In genomic region chr20:48777821-48778220, GRCh38 we compare ENCODE assay signal across 21 cellular contexts. TPM values are rescaled to one million over a fixed set of nuclear protein-coding genes. Genes with fewer than 3 reads are reported as not detected.
DNase-seq lines count a peak whose midpoint lies in the region; ATAC-seq, FAIRE-seq and TF ChIP-seq lines count a peak whose summit lies in the region.
"Had no signal": no experiment of that assay in that cellular context is flagged by ENCODE, and none has a peak within 500 bp of the region (broad histone marks: within the 10 kb centered on the region; RNA-seq: fewer than 3 reads in every experiment).

No MANE protein-coding gene starts in this region.

- H3K4me2 ChIP-seq in HepG2 (ENCODE audit: low read depth, low read length) = no peak overlapping the region
- H3K4me2 ChIP-seq: A549, BLaER1 had no signal

- H2AFZ ChIP-seq in HepG2 (ENCODE audit: low read length) = no peak overlapping the region

- POLR2A ChIA-PET in HepG2 (lab: Yijun Ruan, JAX) = no interaction called here

- H3K36me3 ChIP-seq in HepG2 (replicated peaks in 1 of 2; ENCODE audit: control insufficient read depth in 1 of 2, insufficient read depth in 2 of 2, low read length in 2 of 2) = no peaks in the 10 kb centered on the region
- H3K36me3 ChIP-seq in right lobe of liver = no peaks in the 10 kb centered on the region
- H3K36me3 ChIP-seq: BLaER1, HAP-1 had no signal

- no peaks in the 10 kb centered on the region for H3K79me2 ChIP-seq in HepG2 (ENCODE audit: insufficient read depth, low read length)

- peaks cover 55% of the 10 kb centered on the region for H3K4me1 Mint-ChIP-seq in activated T-helper 17 cell treated with anti-CD3 and anti-CD28 coated beads, Interleukin-2, amount 50 U/mL, for 72 hours
- H3K4me1 Mint-ChIP-seq in memory B cell = peaks cover 53% of the 10 kb centered on the region

- DNase-seq in HepG2 (ENCODE audit: low spot score) = no peak
- DNase-seq in right lobe of liver = no peak
- DNase-seq in memory B cell (ENCODE audit: low spot score in 2 of 2) = no peak
- DNase-seq in GF-D8 (lab: John Stamatoyannopoulos, UW) = no peak
- no peak for DNase-seq in HPDE6-E6E7 (ENCODE audit: extremely low spot score)
- DNase-seq in NCI-H2081 treated with DMSO at 0.1 percent for 48 hours (lab: John Stamatoyannopoulos, UW) = no peak
- DNase-seq: DMS 273 treated with DMSO at 0.1 percent for 48 hours, DND-41, KG1, NCI-H1417, NCI-H187, NCI-H2227 treated with DMSO at 0.1 percent for 48 hours, NCI-H510A treated with DMSO at 0.1 percent for 48 hours, NCI-H774 had no signal

- H3K9ac ChIP-seq in HepG2 (ENCODE audit: insufficient read depth, low read depth, low read length) = no peak overlapping the region
- H3K9ac ChIP-seq: BLaER1 had no signal

- no peak for FAIRE-seq in HepG2 (lab: Jason Lieb, UNC)
- FAIRE-seq: A549, RCC 7860 had no signal

- H3K4me1 ChIP-seq in HepG2 (ENCODE audit: insufficient read depth, low read length) (no peaks in the 10 kb centered on the region), right lobe of liver (no peaks in the 10 kb centered on the region)
- H3K4me1 ChIP-seq: A549 had no signal

- TF ChIP-seq POLR2A in HepG2 (IDR thresholded peaks at IDR 0.05; ENCODE audit: insufficient read depth in 1 of 2, low read depth in 2 of 2, low read length in 2 of 2) (no peak), right lobe of liver (IDR thresholded peaks at IDR 0.05) (no peak)

- intact Hi-C loops in HepG2 (cut with micrococcal nuclease; ENCODE audit: unreplicated experiment) = no loop called here
- intact Hi-C loops in right lobe of liver (cut with DNase I) = no loop called here

- H3K4me3 ChIP-seq in HepG2 (replicated peaks in 1 of 3; ENCODE audit: insufficient read depth in 1 of 3, low read depth in 2 of 3, low read length in 3 of 3) (no peak overlapping the region), right lobe of liver (no peak overlapping the region)
- H3K4me3 ChIP-seq: A549, BLaER1, HAP-1 had no signal

- BruUV-seq in HepG2 (replicated peaks; lab: Mats Ljungman, UMichigan) = no TSS peak

- H3K27ac ChIP-seq in HepG2 (ENCODE audit: extremely low read length, insufficient read depth, low read length) (no peak overlapping the region), right lobe of liver (no peak overlapping the region)
- H3K27ac ChIP-seq: A549, BLaER1 had no signal

- peak overlapping the region; percentile 57 for H3K4me3 Mint-ChIP-seq in activated T-helper 17 cell treated with anti-CD3 and anti-CD28 coated beads, Interleukin-2, amount 50 U/mL, for 72 hours
- H3K4me3 Mint-ChIP-seq in memory B cell = peak overlapping the region; percentile 14

- TF ChIP-seq EP300 in HepG2 (IDR thresholded peaks at IDR 0.05; ENCODE audit: low read depth in 2 of 2, low read length in 2 of 2) (no peak), HepG2 (CRISPR knock-in tag; IDR thresholded peaks at IDR 0.05; ENCODE audit: borderline replicate concordance) (no peak)

- no peak for TF ChIP-seq RAD21 in HepG2 (CRISPR knock-in tag; IDR thresholded peaks at IDR 0.05)

- H3K27me3 ChIP-seq in HepG2 (ENCODE audit: control insufficient read depth in 1 of 2, insufficient read depth in 2 of 2, low read length in 2 of 2) (peaks cover 2 to 27% of the 10 kb centered on the region in 2 experiments; a peak in 2 of 5 replicates), right lobe of liver (no peaks in the 10 kb centered on the region)
- H3K27me3 ChIP-seq: BLaER1 had no signal

- in situ Hi-C loops in HepG2 (cut with HindIII; ENCODE audit: extremely low pct_ligation_motif_present, low pct_unique_long_range_greater_than_20kb) = no loop called here

- ATAC-seq in HepG2 (no peak), right lobe of liver (no peak), memory B cell (ENCODE audit: low read depth) (no peak), HG03280 (IDR thresholded peaks at IDR 0.05; ENCODE audit: unreplicated experiment) (no peak)
- no peak for ATAC-seq in activated T-helper 17 cell treated with anti-CD3 and anti-CD28 coated beads, Interleukin-2, amount 50 U/mL, for 72 hours (replicated peaks)
- ATAC-seq: A549, Right ventricle myocardium inferior had no signal

- no peaks in the 10 kb centered on the region for H3K27me3 Mint-ChIP-seq in activated T-helper 17 cell treated with anti-CD3 and anti-CD28 coated beads, Interleukin-2, amount 50 U/mL, for 72 hours
- no peaks in the 10 kb centered on the region for H3K27me3 Mint-ChIP-seq in memory B cell

- H3K36me3 Mint-ChIP-seq in activated T-helper 17 cell treated with anti-CD3 and anti-CD28 coated beads, Interleukin-2, amount 50 U/mL, for 72 hours (ENCODE audit: low read depth) = peaks cover 16% of the 10 kb centered on the region
- peaks cover 23% of the 10 kb centered on the region for H3K36me3 Mint-ChIP-seq in memory B cell

- H3K9me3 Mint-ChIP-seq in activated T-helper 17 cell treated with anti-CD3 and anti-CD28 coated beads, Interleukin-2, amount 50 U/mL, for 72 hours = no peaks in the 10 kb centered on the region
- H3K9me3 Mint-ChIP-seq in memory B cell = no peaks in the 10 kb centered on the region

- H4K20me1 ChIP-seq in HepG2 (ENCODE audit: insufficient read depth, low read length) = no peaks in the 10 kb centered on the region
- H4K20me1 ChIP-seq: BLaER1 had no signal

- CTCF ChIA-PET in HepG2 (lab: Yijun Ruan, JAX; ENCODE audit: low intra/inter-chr PET ratio, low total read pairs) = no interaction called here

- peak overlapping the region; percentile 88 for H3K27ac Mint-ChIP-seq in activated T-helper 17 cell treated with anti-CD3 and anti-CD28 coated beads, Interleukin-2, amount 50 U/mL, for 72 hours
- H3K27ac Mint-ChIP-seq in memory B cell = no peak overlapping the region

- H3K9me3 ChIP-seq in HepG2 (ENCODE audit: low read length) = no peaks in the 10 kb centered on the region
- no peaks in the 10 kb centered on the region for H3K9me3 ChIP-seq in right lobe of liver

- TF ChIP-seq CTCF in HepG2 (CRISPR knock-in tag; IDR thresholded peaks at IDR 0.05) = no peak
- TF ChIP-seq CTCF in right lobe of liver (IDR thresholded peaks at IDR 0.05) = no peak

- 29% methylated on average over 4 of the region's 4 CpGs for WGBS in HepG2 (ENCODE audit: low lambda C conversion rate)
- WGBS in right lobe of liver (ENCODE audit: insufficient coverage, low coverage, low lambda C conversion rate, missing lambda C conversion rate) = 83% methylated on average over 4 of the region's 4 CpGs

TF ChIP-seq in HepG2, 621 proteins besides CTCF, POLR2A, EP300 and RAD21:
- TF ChIP-seq THAP7 (CRISPR knock-in tag; IDR thresholded peaks at IDR 0.05) (no peak), ZNF484 (CRISPR knock-in tag; IDR thresholded peaks at IDR 0.05; ENCODE audit: borderline replicate concordance, low read depth) (no peak), ZNF180 (CRISPR knock-in tag; IDR thresholded peaks at IDR 0.05; ENCODE audit: borderline replicate concordance, low read depth) (peak; percentile 90; the same call in 1 of the 2 replicates)

RNA-seq across cellular contexts. Expression of gene PREX1, which starts 50.0 kb away (rescaled TPM):
- 0.02 and 0.06 TPM in 2 replicates for total RNA-seq in HepG2 (2016; rRNA removed; fragmentation: Illumina TruSeq; extraction: Trizol)
- under 0.01 TPM in 1 of 2 replicates, not detected in the other for total RNA-seq in HepG2 (2016; cell fraction: cytosol; rRNA removed; fragmentation: Illumina TruSeq; extraction: Trizol; ENCODE audit: low read depth)
- total RNA-seq in HepG2 (2016; cell fraction: insoluble cytoplasmic fraction; rRNA removed; fragmentation: Illumina TruSeq; extraction: Trizol) = 0.02 TPM in 1 of 2 replicates, not detected in the other
- total RNA-seq in HepG2 (2016; cell fraction: membrane; rRNA removed; fragmentation: Illumina TruSeq; extraction: Trizol) = 0.03 and 0.56 TPM in 2 replicates
- not detected in 2 replicates for total RNA-seq in HepG2 (2016; cell fraction: nucleus; rRNA removed; fragmentation: Illumina TruSeq; extraction: Trizol)
- 0.04 and 0.05 TPM in 2 replicates for polyA plus RNA-seq in HepG2 (2011; rRNA removed)
- polyA plus RNA-seq in HepG2 (2011; cell fraction: cytosol; rRNA removed) = 0.03 and 0.07 TPM in 2 replicates
- polyA plus RNA-seq in HepG2 (2011; cell fraction: nucleus; rRNA removed) = 0.17 and 0.19 TPM in 2 replicates
- 0.03 and 0.05 TPM in 2 replicates for polyA plus RNA-seq in HepG2 (2012)
- polyA plus RNA-seq in HepG2 (2016; cell fraction: cytosol; fragmentation: Illumina TruSeq; extraction: Trizol; ENCODE audit: low read depth) = 0.02 TPM in 1 of 2 replicates, not detected in the other
- not detected in 2 replicates for polyA plus RNA-seq in HepG2 (2016; cell fraction: insoluble cytoplasmic fraction; fragmentation: Illumina TruSeq; extraction: Trizol; ENCODE audit: low read depth)
- not detected in 2 replicates for polyA plus RNA-seq in HepG2 (2016; cell fraction: membrane; fragmentation: Illumina TruSeq; extraction: Trizol; ENCODE audit: low read depth)
- polyA plus RNA-seq in HepG2 (2016; cell fraction: nucleus; fragmentation: Illumina TruSeq; extraction: Trizol; ENCODE audit: insufficient read depth, low read depth) = not detected in 2 replicates
- 0.08 and 15.2 TPM in 2 replicates for polyA minus RNA-seq in HepG2 (2011; rRNA and poly(A)+ RNA removed; ENCODE audit: low replicate concordance)
- polyA minus RNA-seq in HepG2 (2011; cell fraction: cytosol; rRNA and poly(A)+ RNA removed) = 0.20 and 0.44 TPM in 2 replicates
- polyA minus RNA-seq in HepG2 (2011; cell fraction: nucleus; rRNA and poly(A)+ RNA removed) = 0.12 and 0.13 TPM in 2 replicates
- total RNA-seq in right lobe of liver = 10 to 100 TPM in 2 of 6 experiments, 1 to 10 TPM in 4; 4.4 to 11.1 (median 8.7) TPM
- total RNA-seq in activated T-helper 17 cell treated with anti-CD3 and anti-CD28 coated beads, Interleukin-2, amount 50 U/mL, for 72 hours = 100 to 1,000 TPM in 1 of 2 donors, 10 to 100 TPM in 1; 96.1 to 111 TPM

Comparison
In these comparisons a context has a peak if more than half of its experiments do, and no peak if none do; other contexts are left out.
1. RNA of gene PREX1, which starts 50.0 kb away (total RNA-seq): 96.1 to 111 TPM in activated T-helper 17 cell treated with anti-CD3 and anti-CD28 coated beads, Interleukin-2, amount 50 U/mL, for 72 hours; 4.4 to 11.1 TPM in right lobe of liver and under 0.01 to 0.56 TPM in HepG2; every median in the first group is over 4 times any median in the second.